23 cellular contexts compared by ENCODE assay signal in the genomic region with DNA sequence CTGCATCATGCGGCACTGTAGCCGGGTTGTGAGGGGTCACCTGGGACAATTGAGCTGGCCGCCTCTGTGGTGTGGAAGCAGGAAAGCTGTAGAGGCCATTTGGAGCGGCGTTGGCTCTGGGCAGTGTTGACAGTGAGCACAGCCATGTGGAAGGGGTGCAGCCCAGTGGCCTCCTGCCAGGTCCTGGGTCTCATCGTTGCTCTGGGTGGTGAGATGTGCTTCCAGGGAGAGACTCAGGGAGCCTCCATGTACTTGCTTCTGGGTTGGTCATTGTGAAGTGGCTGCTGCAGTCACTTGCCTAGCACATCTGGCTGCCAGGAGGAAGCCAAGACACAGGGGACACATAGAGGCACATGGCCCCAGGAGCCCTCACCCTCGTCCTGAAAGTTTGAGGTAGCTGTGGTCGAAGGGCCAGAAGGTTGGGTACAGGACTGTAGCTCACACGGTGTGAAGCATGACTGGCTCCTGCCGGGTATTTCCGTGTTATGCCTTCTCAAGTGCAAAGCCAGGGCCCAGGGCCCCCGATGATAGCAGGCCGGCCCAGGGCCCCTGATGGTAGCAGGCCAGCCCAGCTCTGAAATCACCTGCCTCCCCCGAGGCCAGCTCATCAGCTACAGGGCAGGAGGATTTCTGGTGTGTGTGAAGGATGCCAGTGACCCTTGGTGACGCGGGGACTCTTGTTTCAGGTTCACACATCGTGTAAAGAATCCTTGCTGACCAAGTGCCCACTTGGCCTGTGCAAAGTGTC.
A peak's percentile ranks its signal among the peaks of the same experiment; 100 is the strongest.
DNase-seq lines count a peak whose midpoint lies in the region; ATAC-seq and TF ChIP-seq lines count a peak whose summit lies in the region.
"Had no signal": no experiment of that assay in that cellular context is flagged by ENCODE, and none has a peak within 500 bp of the region (broad histone marks: within the 10 kb centered on the region; RNA-seq: fewer than 3 reads in every experiment).

No MANE protein-coding gene starts in this region.

- no peak for TF ChIP-seq CTCF in endodermal cell (conservative IDR thresholded peaks at IDR 0.05)
- no peak for TF ChIP-seq CTCF in type B pancreatic cell (conservative IDR thresholded peaks at IDR 0.05)
- TF ChIP-seq CTCF in SK-N-SH (IDR thresholded peaks at IDR 0.05): no peak

- H3K27ac ChIP-seq in endodermal cell (ENCODE audit: low read depth, low read length) (no peak overlapping the region), neuronal stem cell (replicated peaks; ENCODE audit: low read length) (no peak overlapping the region), SK-N-SH (ENCODE audit: low read depth in 2 of 2, low read length in 1 of 2) (no peak overlapping the region)
- H3K27ac ChIP-seq: C4-2B, pancreas, skin epidermis, uterus, VCaP had no signal

- H3K79me1 ChIP-seq in neuronal stem cell (ENCODE audit: low read depth, low read length): peaks cover 1% of the 10 kb centered on the region

- H4K8ac ChIP-seq in neuronal stem cell (ENCODE audit: low read depth, low read length): no peak overlapping the region

- no peak overlapping the region for H2BK120ac ChIP-seq in neuronal stem cell (ENCODE audit: low read depth, low read length)

- no peak overlapping the region for H2AK5ac ChIP-seq in neuronal stem cell (ENCODE audit: low read depth, low read length)

- POLR2A ChIA-PET in SK-N-SH (lab: Yijun Ruan, JAX): no interaction called here

- H3K23ac ChIP-seq in neuronal stem cell (ENCODE audit: low read depth, low read length, poor library complexity): no peak overlapping the region

- peak; percentile 17 for DNase-seq in activated naive CD4-positive, alpha-beta T cell treated with anti-CD3 and anti-CD28 coated beads, Interleukin-2, amount 10 ng/mL, durations not matched to agents 7 days and 5 days
- DNase-seq in activated naive CD4-positive, alpha-beta T cell treated with anti-CD3 and anti-CD28 coated beads for 36 hours: no peak
- DNase-seq in endodermal cell: peak; percentile 17
- DNase-seq in neuronal stem cell (ENCODE audit: low spot score): no peak
- peak; percentile 54 for DNase-seq in type B pancreatic cell (ENCODE audit: extremely low spot score, unreplicated experiment)
- DNase-seq in SK-N-SH: no peak
- no peak for DNase-seq in GOT3 (lab: John Stamatoyannopoulos, UW)
- DNase-seq: ACHN; DMS 273 treated with DMSO at 0.1 percent for 48 hours; effector CD4-positive, alpha-beta T cell; GDM1; NCI-H1417; NCI-H69; pancreas; SHP77 treated with DMSO at 0.1 percent for 48 hours; stimulated activated CD4-positive, alpha-beta T cell treated with anti-CD3 and anti-CD28 coated beads, Interleukin-2, amount 100 ng/mL, for 48 hours; uterus had no signal

- no peak for TF ChIP-seq EP300 in SK-N-SH (IDR thresholded peaks at IDR 0.05; ENCODE audit: borderline replicate concordance in 1 of 2, low read depth in 1 of 2, low read length in 1 of 2)

- H2BK12ac ChIP-seq in neuronal stem cell (ENCODE audit: low read length): no peak overlapping the region

- no peaks in the 10 kb centered on the region for H4K20me1 ChIP-seq in SK-N-SH (ENCODE audit: insufficient read depth)

- no peak overlapping the region for H3K4me3 ChIP-seq in endodermal cell (ENCODE audit: low read length)
- no peak overlapping the region for H3K4me3 ChIP-seq in neuronal stem cell (ENCODE audit: low read length in 2 of 2)
- H3K4me3 ChIP-seq in SK-N-SH (ENCODE audit: low read depth in 2 of 2, low read length in 1 of 2): no peak overlapping the region
- H3K4me3 ChIP-seq: pancreas, skin epidermis, uterus had no signal

- H3K14ac ChIP-seq in neuronal stem cell (ENCODE audit: low read length): no peak overlapping the region

- no peak overlapping the region for H3K4me2 ChIP-seq in neuronal stem cell (ENCODE audit: insufficient read depth, low read length, poor library complexity, severe bottlenecking)
- H3K4me2 ChIP-seq in SK-N-SH: no peak overlapping the region

- H3K9me3 Mint-ChIP-seq in activated naive CD4-positive, alpha-beta T cell treated with anti-CD3 and anti-CD28 coated beads, Interleukin-2, amount 10 ng/mL, durations not matched to agents 7 days and 5 days: no peaks in the 10 kb centered on the region
- H3K9me3 Mint-ChIP-seq in activated naive CD4-positive, alpha-beta T cell treated with anti-CD3 and anti-CD28 coated beads for 36 hours: no peaks in the 10 kb centered on the region
- H3K9me3 Mint-ChIP-seq in endodermal cell: no peaks in the 10 kb centered on the region
- H3K9me3 Mint-ChIP-seq in type B pancreatic cell: no peaks in the 10 kb centered on the region
- H3K9me3 Mint-ChIP-seq: activated T-helper 17 cell treated with anti-CD3 and anti-CD28 coated beads, Interleukin-2, amount 50 U/mL, for 72 hours; central memory CD8-positive, alpha-beta T cell had no signal

- H3K27me3 Mint-ChIP-seq in activated naive CD4-positive, alpha-beta T cell treated with anti-CD3 and anti-CD28 coated beads, Interleukin-2, amount 10 ng/mL, durations not matched to agents 7 days and 5 days: no peaks in the 10 kb centered on the region
- no peaks in the 10 kb centered on the region for H3K27me3 Mint-ChIP-seq in activated naive CD4-positive, alpha-beta T cell treated with anti-CD3 and anti-CD28 coated beads for 36 hours (ENCODE audit: low read depth)
- H3K27me3 Mint-ChIP-seq in endodermal cell (ENCODE audit: insufficient read depth): no peaks in the 10 kb centered on the region
- no peaks in the 10 kb centered on the region for H3K27me3 Mint-ChIP-seq in type B pancreatic cell
- H3K27me3 Mint-ChIP-seq: activated T-helper 17 cell treated with anti-CD3 and anti-CD28 coated beads, Interleukin-2, amount 50 U/mL, for 72 hours; central memory CD8-positive, alpha-beta T cell had no signal

- no peaks in the 10 kb centered on the region for H3K27me3 ChIP-seq in endodermal cell (ENCODE audit: control insufficient read depth, insufficient read depth, low read length, poor library complexity, severe bottlenecking)
- no peaks in the 10 kb centered on the region for H3K27me3 ChIP-seq in neuronal stem cell (ENCODE audit: control insufficient read depth in 3 of 3, insufficient read depth in 3 of 3, low read depth in 1 of 3, low read length in 3 of 3)
- H3K27me3 ChIP-seq in SK-N-SH (ENCODE audit: insufficient read depth): no peaks in the 10 kb centered on the region
- H3K27me3 ChIP-seq: pancreas, uterus had no signal

- CTCF ChIA-PET in activated naive CD4-positive, alpha-beta T cell treated with anti-CD3 and anti-CD28 coated beads, Interleukin-2, amount 10 ng/mL, durations not matched to agents 7 days and 5 days (lab: Charles Lee): interaction anchor here (0.7 to 1.9 kb wide), 3 partner anchors 11 to 34 kb away, joined by 3 to 5 read pairs (median 3); no protein-coding TSS in a partner anchor
- CTCF ChIA-PET in activated naive CD4-positive, alpha-beta T cell treated with anti-CD3 and anti-CD28 coated beads for 36 hours (lab: Charles Lee): interaction anchor here (14.6 kb wide), 1 partner anchor 33 kb away, joined by 207 read pairs; no protein-coding TSS in a partner anchor
- CTCF ChIA-PET in SK-N-SH (lab: Yijun Ruan, JAX): interaction anchor here (1.6 to 2.6 kb wide), 2 partner anchors 11 to 275 kb away, joined by 3 to 10 read pairs; no protein-coding TSS in a partner anchor

- TF ChIP-seq RAD21 in SK-N-SH (IDR thresholded peaks at IDR 0.05; ENCODE audit: low read length): no peak

- no peak for ATAC-seq in HG03039 (IDR thresholded peaks at IDR 0.05; ENCODE audit: unreplicated experiment)
- ATAC-seq: activated T-helper 17 cell treated with anti-CD3 and anti-CD28 coated beads, Interleukin-2, amount 50 U/mL, for 72 hours; pancreas had no signal

- H3K79me2 ChIP-seq in SK-N-SH (ENCODE audit: insufficient read depth): peaks cover 26% of the 10 kb centered on the region

- H3K9ac ChIP-seq in endodermal cell (ENCODE audit: extremely low read depth, low read length, poor library complexity, severe bottlenecking) (no peak overlapping the region), neuronal stem cell (ENCODE audit: low read depth, low read length, poor library complexity) (no peak overlapping the region), SK-N-SH (no peak overlapping the region)

- H3K36me3 ChIP-seq in endodermal cell (ENCODE audit: control insufficient read depth, insufficient read depth, low read length) (no peaks in the 10 kb centered on the region), neuronal stem cell (replicated peaks in 1 of 2; ENCODE audit: control insufficient read depth in 2 of 2, insufficient read depth in 2 of 2, low read length in 2 of 2) (peaks cover 15 to 44% of the 10 kb centered on the region in 2 donors), SK-N-SH (replicated peaks in 1 of 2; ENCODE audit: control insufficient read depth in 1 of 2, insufficient read depth in 2 of 2, low read length in 1 of 2) (peaks cover 0 to 30% of the 10 kb centered on the region in 2 experiments)
- H3K36me3 ChIP-seq: pancreas, uterus had no signal

- H3K18ac ChIP-seq in neuronal stem cell (ENCODE audit: low read length): no peak overlapping the region

- WGBS in endodermal cell (ENCODE audit: insufficient coverage in 1 of 2, insufficient read length in 1 of 2), 2 experiments: 93 to 98% methylated on average over 11 to 17 of the region's 17 CpGs
- no CpG with 5 or more reads among the region's 17 CpGs for WGBS in neuronal stem cell (ENCODE audit: extremely low coverage in 2 of 2, insufficient read length in 2 of 2, insufficient replicate concordance in 1 of 2), 2 donors
- WGBS in SK-N-SH (ENCODE audit: low lambda C conversion rate): 97% methylated on average over 8 of the region's 17 CpGs

- H2AFZ ChIP-seq in neuronal stem cell (ENCODE audit: low read length) (no peak overlapping the region), SK-N-SH (ENCODE audit: low read depth) (no peak overlapping the region)

- H2BK15ac ChIP-seq in neuronal stem cell (ENCODE audit: low read length): no peak overlapping the region

- H3K4me3 Mint-ChIP-seq in activated naive CD4-positive, alpha-beta T cell treated with anti-CD3 and anti-CD28 coated beads, Interleukin-2, amount 10 ng/mL, durations not matched to agents 7 days and 5 days: no peak overlapping the region
- H3K4me3 Mint-ChIP-seq in activated naive CD4-positive, alpha-beta T cell treated with anti-CD3 and anti-CD28 coated beads for 36 hours: no peak overlapping the region
- H3K4me3 Mint-ChIP-seq in endodermal cell (no peak overlapping the region), type B pancreatic cell (no peak overlapping the region)
- H3K4me3 Mint-ChIP-seq: activated T-helper 17 cell treated with anti-CD3 and anti-CD28 coated beads, Interleukin-2, amount 50 U/mL, for 72 hours; central memory CD8-positive, alpha-beta T cell had no signal

- no peaks in the 10 kb centered on the region for H3K4me1 ChIP-seq in endodermal cell (ENCODE audit: control insufficient read depth, insufficient read depth, low read length)
- H3K4me1 ChIP-seq in neuronal stem cell (ENCODE audit: control insufficient read depth in 2 of 2, insufficient read depth in 1 of 2, low read depth in 1 of 2, low read length in 2 of 2): no peaks in the 10 kb centered on the region
- no peaks in the 10 kb centered on the region for H3K4me1 ChIP-seq in SK-N-SH (ENCODE audit: control insufficient read depth in 1 of 2, insufficient read depth in 2 of 2, low read depth in 1 of 2, low read length in 1 of 2)
- H3K4me1 ChIP-seq: pancreas, uterus had no signal

- no peak overlapping the region for H3K4ac ChIP-seq in neuronal stem cell (ENCODE audit: low read length)

- intact Hi-C loops in activated naive CD4-positive, alpha-beta T cell treated with anti-CD3 and anti-CD28 coated beads for 36 hours (cut with micrococcal nuclease): no loop called here

- peaks cover 61% of the 10 kb centered on the region for H3K36me3 Mint-ChIP-seq in activated naive CD4-positive, alpha-beta T cell treated with anti-CD3 and anti-CD28 coated beads, Interleukin-2, amount 10 ng/mL, durations not matched to agents 7 days and 5 days
- peaks cover 13% of the 10 kb centered on the region for H3K36me3 Mint-ChIP-seq in activated naive CD4-positive, alpha-beta T cell treated with anti-CD3 and anti-CD28 coated beads for 36 hours (ENCODE audit: low read depth)
- H3K36me3 Mint-ChIP-seq in endodermal cell (ENCODE audit: low read depth) (peaks cover 21% of the 10 kb centered on the region), type B pancreatic cell (no peaks in the 10 kb centered on the region)

- H3F3A ChIP-seq in SK-N-SH (replicated peaks; ENCODE audit: insufficient read depth): no peaks in the 10 kb centered on the region

- peak overlapping the region; percentile 42 for H4K91ac ChIP-seq in neuronal stem cell (ENCODE audit: low read depth, low read length, poor library complexity)

- H3K4me1 Mint-ChIP-seq in activated naive CD4-positive, alpha-beta T cell treated with anti-CD3 and anti-CD28 coated beads, Interleukin-2, amount 10 ng/mL, durations not matched to agents 7 days and 5 days: peaks cover 13% of the 10 kb centered on the region
- H3K4me1 Mint-ChIP-seq in activated naive CD4-positive, alpha-beta T cell treated with anti-CD3 and anti-CD28 coated beads for 36 hours (ENCODE audit: low read depth): peaks cover 13% of the 10 kb centered on the region
- H3K4me1 Mint-ChIP-seq in endodermal cell: no peaks in the 10 kb centered on the region
- no peaks in the 10 kb centered on the region for H3K4me1 Mint-ChIP-seq in type B pancreatic cell (ENCODE audit: unreplicated experiment)

- H3K9me3 ChIP-seq in endodermal cell (ENCODE audit: control insufficient read depth, low read length) (no peaks in the 10 kb centered on the region), neuronal stem cell (replicated peaks in 1 of 2; ENCODE audit: control insufficient read depth in 2 of 2, insufficient read depth in 1 of 2, low read depth in 1 of 2, low read length in 2 of 2) (no peaks in the 10 kb centered on the region), SK-N-SH (no peaks in the 10 kb centered on the region)
- H3K9me3 ChIP-seq: pancreas, uterus had no signal

- no peak overlapping the region for H2BK5ac ChIP-seq in neuronal stem cell (ENCODE audit: low read length)

- H3K9me2 ChIP-seq in SK-N-SH: no peaks in the 10 kb centered on the region

- H3K27ac Mint-ChIP-seq in activated naive CD4-positive, alpha-beta T cell treated with anti-CD3 and anti-CD28 coated beads, Interleukin-2, amount 10 ng/mL, durations not matched to agents 7 days and 5 days: peak overlapping the region; percentile 81
- H3K27ac Mint-ChIP-seq in activated naive CD4-positive, alpha-beta T cell treated with anti-CD3 and anti-CD28 coated beads for 36 hours: no peak overlapping the region
- H3K27ac Mint-ChIP-seq in endodermal cell (no peak overlapping the region), type B pancreatic cell (no peak overlapping the region)
- H3K27ac Mint-ChIP-seq: activated T-helper 17 cell treated with anti-CD3 and anti-CD28 coated beads, Interleukin-2, amount 50 U/mL, for 72 hours had no signal

Comparison
In these comparisons a context has a peak if more than half of its experiments do, and no peak if none do; other contexts are left out.
1. DNase-seq: peak in activated naive CD4-positive, alpha-beta T cell treated with anti-CD3 and anti-CD28 coated beads, Interleukin-2, amount 10 ng/mL, durations not matched to agents 7 days and 5 days (single experiment), endodermal cell (single experiment) and type B pancreatic cell (single experiment); none in activated naive CD4-positive, alpha-beta T cell treated with anti-CD3 and anti-CD28 coated beads for 36 hours (single experiment), neuronal stem cell (single experiment), SK-N-SH (single experiment) and GOT3 (single experiment).